16 cellular contexts compared by ENCODE assay signal in the genomic region with DNA sequence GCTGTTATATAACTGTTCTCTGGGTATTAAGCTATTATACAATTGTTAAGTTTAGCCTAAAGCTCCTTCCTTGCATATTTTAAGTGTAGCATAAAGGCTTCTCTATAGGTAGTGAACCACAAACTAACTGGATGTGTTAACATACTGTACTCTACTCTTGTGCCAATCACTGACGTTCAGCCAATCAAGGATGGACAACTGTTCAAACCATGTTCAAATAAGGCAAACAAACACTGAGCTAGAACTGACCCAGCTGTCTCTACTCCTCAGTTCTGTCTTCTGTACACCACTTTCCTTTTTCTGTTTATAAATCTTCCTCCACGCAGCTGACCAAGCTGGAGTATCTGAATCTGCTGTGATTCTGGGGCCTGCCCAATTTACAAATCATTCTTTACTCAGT.
"Had no signal": no experiment of that assay in that cellular context is flagged by ENCODE, and none has a peak within 500 bp of the region (broad histone marks: within the 10 kb centered on the region; RNA-seq: fewer than 3 reads in every experiment).

No MANE protein-coding gene starts in this region.

- H3K4me3 Mint-ChIP-seq: activated CD4-positive, alpha-beta memory T cell treated with anti-CD3 and anti-CD28 coated beads for 36 hours; activated naive CD8-positive, alpha-beta T cell treated with anti-CD3 and anti-CD28 coated beads, Interleukin-2, amount 10 ng/mL, durations not matched to agents 7 days and 5 days; endodermal cell; immature natural killer cell; stimulated activated memory B cell treated with anti-CD40 and anti-IgM and Interleukin-4, amounts not matched to agents 10 μg/mL and 1 μg/mL and 100 μg/mL, for 72 hours had no signal

- H3K9me3 Mint-ChIP-seq: activated naive CD8-positive, alpha-beta T cell treated with anti-CD3 and anti-CD28 coated beads, Interleukin-2, amount 10 ng/mL, durations not matched to agents 7 days and 5 days; endodermal cell; stimulated activated memory B cell treated with anti-CD40 and anti-IgM and Interleukin-4, amounts not matched to agents 10 μg/mL and 1 μg/mL and 100 μg/mL, for 72 hours had no signal

- H3K36me3 Mint-ChIP-seq: activated CD4-positive, alpha-beta memory T cell treated with anti-CD3 and anti-CD28 coated beads for 36 hours; activated naive CD8-positive, alpha-beta T cell treated with anti-CD3 and anti-CD28 coated beads, Interleukin-2, amount 10 ng/mL, durations not matched to agents 7 days and 5 days; stimulated activated memory B cell treated with anti-CD40 and anti-IgM and Interleukin-4, amounts not matched to agents 10 μg/mL and 1 μg/mL and 100 μg/mL, for 72 hours had no signal

- H3K27me3 ChIP-seq: neutrophil, transverse colon had no signal

- H3K4me1 ChIP-seq: transverse colon had no signal

- H3K27ac ChIP-seq: neutrophil, transverse colon, VCaP had no signal

- H3K36me3 ChIP-seq: neutrophil, transverse colon had no signal

- H3K9me3 ChIP-seq: neutrophil, transverse colon had no signal

- DNase-seq: activated CD4-positive, alpha-beta memory T cell treated with anti-CD3 and anti-CD28 coated beads for 36 hours; activated naive CD8-positive, alpha-beta T cell treated with anti-CD3 and anti-CD28 coated beads, Interleukin-2, amount 10 ng/mL, durations not matched to agents 7 days and 5 days; activated T-cell treated with anti-CD3 and anti-CD28 coated beads, Interleukin-2, amount 50 U/mL, for 48 hours; anterior cingulate cortex; dermis blood vessel endothelial cell; endodermal cell; erythroblast; glutamatergic neuron; immature natural killer cell; right cardiac atrium; T-helper 9 cell; transverse colon had no signal

- H3K27ac Mint-ChIP-seq: activated CD4-positive, alpha-beta memory T cell treated with anti-CD3 and anti-CD28 coated beads for 36 hours; activated naive CD8-positive, alpha-beta T cell treated with anti-CD3 and anti-CD28 coated beads, Interleukin-2, amount 10 ng/mL, durations not matched to agents 7 days and 5 days; endodermal cell; immature natural killer cell; stimulated activated memory B cell treated with anti-CD40 and anti-IgM and Interleukin-4, amounts not matched to agents 10 μg/mL and 1 μg/mL and 100 μg/mL, for 72 hours had no signal

- H3K4me1 Mint-ChIP-seq: activated naive CD8-positive, alpha-beta T cell treated with anti-CD3 and anti-CD28 coated beads, Interleukin-2, amount 10 ng/mL, durations not matched to agents 7 days and 5 days; immature natural killer cell had no signal

- ATAC-seq: left lobe of liver; right cardiac atrium; stimulated activated memory B cell treated with anti-CD40 and anti-IgM and Interleukin-4, amounts not matched to agents 10 μg/mL and 1 μg/mL and 100 μg/mL, for 72 hours had no signal

- H3K4me3 ChIP-seq: transverse colon had no signal

- H3K27me3 Mint-ChIP-seq: activated CD4-positive, alpha-beta memory T cell treated with anti-CD3 and anti-CD28 coated beads for 36 hours; activated naive CD8-positive, alpha-beta T cell treated with anti-CD3 and anti-CD28 coated beads, Interleukin-2, amount 10 ng/mL, durations not matched to agents 7 days and 5 days; stimulated activated memory B cell treated with anti-CD40 and anti-IgM and Interleukin-4, amounts not matched to agents 10 μg/mL and 1 μg/mL and 100 μg/mL, for 72 hours had no signal
